Comparison of ENCODE assay signal across 13 cellular contexts in the genomic region with DNA sequence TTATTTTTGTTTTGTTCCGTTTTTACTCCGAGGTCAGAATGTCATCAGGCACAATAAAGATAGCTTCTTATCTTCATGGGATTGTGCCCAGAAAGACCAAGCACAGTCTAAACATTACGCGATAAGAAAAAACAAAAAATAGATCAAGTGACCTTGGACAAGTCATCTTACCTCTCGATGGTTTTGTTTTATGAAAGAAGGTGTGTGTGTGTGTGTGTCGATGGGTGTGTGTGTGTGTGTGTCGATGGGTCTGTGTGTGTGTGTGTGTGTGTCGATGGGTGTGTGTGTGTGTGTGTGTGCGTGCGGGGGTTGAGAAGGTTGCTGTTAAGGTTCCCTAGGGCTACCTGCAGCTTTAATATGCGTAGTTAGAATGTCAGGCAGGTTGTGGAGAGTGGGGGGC. TPM values are rescaled to one million over a fixed set of nuclear protein-coding genes. Genes with fewer than 3 reads are reported as not detected.
DNase-seq lines count a peak whose midpoint lies in the region; ATAC-seq and TF ChIP-seq lines count a peak whose summit lies in the region.
"Had no signal": no experiment of that assay in that cellular context is flagged by ENCODE, and none has a peak within 500 bp of the region (broad histone marks: within the 10 kb centered on the region; RNA-seq: fewer than 3 reads in every experiment).

No MANE protein-coding gene starts in this region.

- TF ChIP-seq CTCF in WERI-Rb-1 (IDR thresholded peaks at IDR 0.05; ENCODE audit: low read depth, low read length), result no peak
- TF ChIP-seq CTCF in hepatocyte (IDR thresholded peaks at IDR 0.05; ENCODE audit: poor library complexity), result no peak
- no peak for TF ChIP-seq CTCF in gastrocnemius medialis (IDR thresholded peaks at IDR 0.05 in 4 of 5, conservative IDR thresholded peaks at IDR 0.05 in 1 of 5)

- no peaks in the 10 kb centered on the region for H4K20me1 ChIP-seq in hepatocyte (ENCODE audit: insufficient read depth, poor library complexity, severe bottlenecking)

- no peaks in the 10 kb centered on the region for H3K4me1 ChIP-seq in hepatocyte (ENCODE audit: insufficient read depth)
- no peaks in the 10 kb centered on the region for H3K4me1 ChIP-seq in gastrocnemius medialis

- H3K27ac Mint-ChIP-seq in activated naive CD4-positive, alpha-beta T cell treated with anti-CD3 and anti-CD28 coated beads for 36 hours, result no peak overlapping the region
- H3K27ac Mint-ChIP-seq in stimulated activated memory B cell treated with anti-CD40 and anti-IgM and Interleukin-4, amounts not matched to agents 10 μg/mL and 1 μg/mL and 100 μg/mL, for 72 hours, result no peak overlapping the region
- H3K27ac Mint-ChIP-seq: dendritic cell treated with granulocyte-macrophage colony-stimulating factor and Interleukin-4, amounts not matched to agents 40 ng/mL and 50 ng/mL, for 4 days had no signal

- no peaks in the 10 kb centered on the region for H3K79me2 ChIP-seq in hepatocyte

- no peaks in the 10 kb centered on the region for H3K9me2 ChIP-seq in hepatocyte (replicated peaks; ENCODE audit: insufficient read depth)

- H3K36me3 Mint-ChIP-seq in activated naive CD4-positive, alpha-beta T cell treated with anti-CD3 and anti-CD28 coated beads for 36 hours (ENCODE audit: low read depth), result no peaks in the 10 kb centered on the region
- H3K36me3 Mint-ChIP-seq in stimulated activated memory B cell treated with anti-CD40 and anti-IgM and Interleukin-4, amounts not matched to agents 10 μg/mL and 1 μg/mL and 100 μg/mL, for 72 hours, result no peaks in the 10 kb centered on the region

- DNase-seq in activated naive CD4-positive, alpha-beta T cell treated with anti-CD3 and anti-CD28 coated beads for 36 hours, result no peak
- DNase-seq in activated naive CD4-positive, alpha-beta T cell treated with anti-CD3 and anti-CD28 coated beads, Interleukin-2, amount 50 U/mL, for 16 hours, result no peak
- no peak for DNase-seq in WERI-Rb-1
- no peak for DNase-seq in hepatocyte (ENCODE audit: low spot score)
- no peak for DNase-seq in anterior cingulate cortex (lab: John Stamatoyannopoulos, UW)
- DNase-seq in SKM-1 (lab: John Stamatoyannopoulos, UW; ENCODE audit: unreplicated experiment), result no peak
- DNase-seq in gastrocnemius medialis, result no peak
- DNase-seq: aorta, NCI-H1048, PC-9, transverse colon had no signal

- intact Hi-C loops in activated naive CD4-positive, alpha-beta T cell treated with anti-CD3 and anti-CD28 coated beads for 36 hours (cut with micrococcal nuclease), result no loop called here
- intact Hi-C loops in gastrocnemius medialis (cut with DNase I; ENCODE audit: low total_unique reads), result no loop called here

- H3K4me2 ChIP-seq in hepatocyte, result peak overlapping the region; percentile 93
- H3K4me2 ChIP-seq: PC-9 had no signal

- CTCF ChIA-PET in activated naive CD4-positive, alpha-beta T cell treated with anti-CD3 and anti-CD28 coated beads for 36 hours (lab: Charles Lee), result interaction anchor here (0.6 to 1.0 kb wide), 2 partner anchors 153 to 366 kb away, joined by 4 read pairs; no protein-coding TSS in a partner anchor

- H3K27ac ChIP-seq in WERI-Rb-1 (no peak overlapping the region), hepatocyte (no peak overlapping the region), gastrocnemius medialis (no peak overlapping the region)
- H3K27ac ChIP-seq: PC-9, transverse colon had no signal

- H3K4me3 ChIP-seq in WERI-Rb-1 (ENCODE audit: low read depth, low read length), result peak overlapping the region; percentile 58
- no peak overlapping the region for H3K4me3 ChIP-seq in hepatocyte
- no peak overlapping the region for H3K4me3 ChIP-seq in gastrocnemius medialis
- H3K4me3 ChIP-seq: PC-9 had no signal

- H3K9me3 Mint-ChIP-seq in activated naive CD4-positive, alpha-beta T cell treated with anti-CD3 and anti-CD28 coated beads for 36 hours, result no peaks in the 10 kb centered on the region
- H3K9me3 Mint-ChIP-seq in stimulated activated memory B cell treated with anti-CD40 and anti-IgM and Interleukin-4, amounts not matched to agents 10 μg/mL and 1 μg/mL and 100 μg/mL, for 72 hours, result no peaks in the 10 kb centered on the region
- H3K9me3 Mint-ChIP-seq: dendritic cell treated with granulocyte-macrophage colony-stimulating factor and Interleukin-4, amounts not matched to agents 40 ng/mL and 50 ng/mL, for 4 days had no signal

- in situ Hi-C loops in gastrocnemius medialis (cut with MboI; ENCODE audit: low sequenced_read_pairs in 4 of 4), result no loop called here

- H3K9me3 ChIP-seq in WERI-Rb-1 (ENCODE audit: severe bottlenecking) (no peaks in the 10 kb centered on the region), hepatocyte (ENCODE audit: low read depth) (no peaks in the 10 kb centered on the region), gastrocnemius medialis (no peaks in the 10 kb centered on the region)
- H3K9me3 ChIP-seq: transverse colon had no signal

- no peak overlapping the region for H2AFZ ChIP-seq in hepatocyte
- H2AFZ ChIP-seq: PC-9 had no signal

- H3K4me1 Mint-ChIP-seq in activated naive CD4-positive, alpha-beta T cell treated with anti-CD3 and anti-CD28 coated beads for 36 hours (ENCODE audit: low read depth), result peaks cover 4% of the 10 kb centered on the region
- no peaks in the 10 kb centered on the region for H3K4me1 Mint-ChIP-seq in stimulated activated memory B cell treated with anti-CD40 and anti-IgM and Interleukin-4, amounts not matched to agents 10 μg/mL and 1 μg/mL and 100 μg/mL, for 72 hours

- no peak for ATAC-seq in stimulated activated memory B cell treated with anti-CD40 and anti-IgM and Interleukin-4, amounts not matched to agents 10 μg/mL and 1 μg/mL and 100 μg/mL, for 72 hours
- ATAC-seq in gastrocnemius medialis, result no peak

- peaks cover 60% of the 10 kb centered on the region for H3K27me3 Mint-ChIP-seq in activated naive CD4-positive, alpha-beta T cell treated with anti-CD3 and anti-CD28 coated beads for 36 hours (ENCODE audit: low read depth)
- peaks cover 77% of the 10 kb centered on the region for H3K27me3 Mint-ChIP-seq in stimulated activated memory B cell treated with anti-CD40 and anti-IgM and Interleukin-4, amounts not matched to agents 10 μg/mL and 1 μg/mL and 100 μg/mL, for 72 hours

- peak overlapping the region; percentile 56 for H3K4me3 Mint-ChIP-seq in activated naive CD4-positive, alpha-beta T cell treated with anti-CD3 and anti-CD28 coated beads for 36 hours
- H3K4me3 Mint-ChIP-seq in stimulated activated memory B cell treated with anti-CD40 and anti-IgM and Interleukin-4, amounts not matched to agents 10 μg/mL and 1 μg/mL and 100 μg/mL, for 72 hours, result peak overlapping the region; percentile 32
- H3K4me3 Mint-ChIP-seq: dendritic cell treated with granulocyte-macrophage colony-stimulating factor and Interleukin-4, amounts not matched to agents 40 ng/mL and 50 ng/mL, for 4 days had no signal

- H3K27me3 ChIP-seq in WERI-Rb-1 (ENCODE audit: insufficient read depth, low read depth, severe bottlenecking), result no peaks in the 10 kb centered on the region
- peaks cover 72% of the 10 kb centered on the region for H3K27me3 ChIP-seq in hepatocyte
- peaks cover 23 to 56% (median 48%) of the 10 kb centered on the region in 3 donors for H3K27me3 ChIP-seq in gastrocnemius medialis

- TF ChIP-seq POLR2A in gastrocnemius medialis (IDR thresholded peaks at IDR 0.05), result no peak

- 73% methylated on average over 9 of the region's 11 CpGs for WGBS in hepatocyte (ENCODE audit: low lambda C conversion rate, missing lambda C conversion rate)

- H3K36me3 ChIP-seq in WERI-Rb-1 (no peaks in the 10 kb centered on the region), hepatocyte (replicated peaks; ENCODE audit: insufficient read depth, low read depth) (no peaks in the 10 kb centered on the region), gastrocnemius medialis (no peaks in the 10 kb centered on the region)
- H3K36me3 ChIP-seq: transverse colon had no signal

RNA-seq across cellular contexts. Expression of a gene that starts 0.6 kb away (rescaled TPM):
- total RNA-seq in activated naive CD4-positive, alpha-beta T cell treated with anti-CD3 and anti-CD28 coated beads for 36 hours, result under 1 TPM; 0.22 to 0.24 TPM
- total RNA-seq in hepatocyte (1.6 and 2.1 TPM in 2 replicates), gastrocnemius medialis (not detected)
- 3.1 and 3.9 TPM in 2 replicates for polyA plus RNA-seq in hepatocyte
- total RNA-seq: PC-9 had no signal
